In genomic region chr12:1630081-1630826, GRCh38 we compare ENCODE assay signal across 8 cellular contexts. TPM values are rescaled to one million over a fixed set of nuclear protein-coding genes. Genes with fewer than 3 reads are reported as not detected.
A peak's percentile ranks its signal among the peaks of the same experiment; 100 is the strongest.
DNase-seq lines count a peak whose midpoint lies in the region; ATAC-seq and TF ChIP-seq lines count a peak whose summit lies in the region.

No MANE protein-coding gene starts in this region.

- no peak for TF ChIP-seq EP300 in neural cell (conservative IDR thresholded peaks at IDR 0.05; ENCODE audit: poor library complexity, severe bottlenecking)

- H3K4me3 Mint-ChIP-seq in activated CD8-positive, alpha-beta memory T cell treated with anti-CD3 and anti-CD28 coated beads, Interleukin-2, amount 10 ng/mL, durations not matched to agents 7 days and 5 days = peak overlapping the region; percentile 28

- CTCF ChIA-PET in activated CD8-positive, alpha-beta memory T cell treated with anti-CD3 and anti-CD28 coated beads, Interleukin-2, amount 10 ng/mL, durations not matched to agents 7 days and 5 days (lab: Charles Lee) = interaction anchor here (0.8 to 1.7 kb wide), 5 partner anchors 13 to 512 kb away, joined by 3 to 7 read pairs (median 4); no protein-coding TSS in a partner anchor

- peak; percentile 85 for DNase-seq in DMS53 (lab: John Stamatoyannopoulos, UW)
- DNase-seq in activated CD8-positive, alpha-beta memory T cell treated with anti-CD3 and anti-CD28 coated beads, Interleukin-2, amount 10 ng/mL, durations not matched to agents 7 days and 5 days = peak; percentile 44
- peak; percentile 31 for DNase-seq in fibroblast of peridontal ligament (ENCODE audit: extremely low read depth)
- DNase-seq in SKM-1 treated with dmso at 0.1 percent for 144 hours (lab: John Stamatoyannopoulos, UW; ENCODE audit: unreplicated experiment) = no peak

- peaks cover 78% of the 10 kb centered on the region for H3K27me3 Mint-ChIP-seq in activated CD8-positive, alpha-beta memory T cell treated with anti-CD3 and anti-CD28 coated beads, Interleukin-2, amount 10 ng/mL, durations not matched to agents 7 days and 5 days

- H3K36me3 ChIP-seq in Loucy (ENCODE audit: insufficient read depth, low read length) = no peaks in the 10 kb centered on the region
- H3K36me3 ChIP-seq in neural cell (ENCODE audit: insufficient read depth, low read length) = no peaks in the 10 kb centered on the region

- H3K9me3 Mint-ChIP-seq in activated CD8-positive, alpha-beta memory T cell treated with anti-CD3 and anti-CD28 coated beads, Interleukin-2, amount 10 ng/mL, durations not matched to agents 7 days and 5 days (ENCODE audit: low read depth) = no peaks in the 10 kb centered on the region

- no peak overlapping the region for H3K27ac ChIP-seq in neural cell (ENCODE audit: low read length)

- H3K9ac ChIP-seq in Loucy (ENCODE audit: low read depth, low read length, poor library complexity, severe bottlenecking) (peak overlapping the region; percentile 67), neural cell (ENCODE audit: low read length) (peak overlapping the region; percentile 36)

- TF ChIP-seq CTCF in Loucy (conservative IDR thresholded peaks at IDR 0.05; ENCODE audit: low read length) = peak; percentile 27; the same call in 1 of the 2 replicates
- TF ChIP-seq CTCF in neural cell (IDR thresholded peaks at IDR 0.05; ENCODE audit: poor library complexity, severe bottlenecking) = no peak

- H3K79me2 ChIP-seq in Loucy (ENCODE audit: insufficient read depth, low read length) (no peaks in the 10 kb centered on the region), neural cell (replicated peaks; ENCODE audit: insufficient read depth, low read length) (no peaks in the 10 kb centered on the region)

- H3K4me3 ChIP-seq in Loucy (ENCODE audit: low read length, poor library complexity, severe bottlenecking) (peak overlapping the region; percentile 81), neural cell (ENCODE audit: low read length) (peak overlapping the region; percentile 51)

- H2AFZ ChIP-seq in Loucy (ENCODE audit: low read length) (peak overlapping the region; percentile 95), neural cell (ENCODE audit: low read depth, low read length) (no peak overlapping the region)

- peaks cover 10% of the 10 kb centered on the region for H3K4me1 Mint-ChIP-seq in activated CD8-positive, alpha-beta memory T cell treated with anti-CD3 and anti-CD28 coated beads, Interleukin-2, amount 10 ng/mL, durations not matched to agents 7 days and 5 days

- H3K27ac Mint-ChIP-seq in activated CD8-positive, alpha-beta memory T cell treated with anti-CD3 and anti-CD28 coated beads, Interleukin-2, amount 10 ng/mL, durations not matched to agents 7 days and 5 days = no peak overlapping the region

- H3K36me3 Mint-ChIP-seq in activated CD8-positive, alpha-beta memory T cell treated with anti-CD3 and anti-CD28 coated beads, Interleukin-2, amount 10 ng/mL, durations not matched to agents 7 days and 5 days = no peaks in the 10 kb centered on the region

- H3K9me2 ChIP-seq in Loucy (replicated peaks; ENCODE audit: low read depth, low read length) (no peaks in the 10 kb centered on the region), neural cell (ENCODE audit: insufficient read depth, low read length) (no peaks in the 10 kb centered on the region)

- peaks cover 15% of the 10 kb centered on the region for H3K4me1 ChIP-seq in Loucy (ENCODE audit: insufficient read depth, low read length, poor library complexity, severe bottlenecking)

- H3K9me3 ChIP-seq in Loucy (ENCODE audit: insufficient read depth, low read depth, low read length) (no peaks in the 10 kb centered on the region), neural cell (ENCODE audit: low read length) (no peaks in the 10 kb centered on the region)

- H3K4me2 ChIP-seq in Loucy (ENCODE audit: low read depth, low read length, poor library complexity, severe bottlenecking) (peak overlapping the region; percentile 91), neural cell (ENCODE audit: low read length) (no peak overlapping the region)

- no peaks in the 10 kb centered on the region for H3F3A ChIP-seq in Loucy (ENCODE audit: low read depth)
- H3F3A ChIP-seq in neural cell (ENCODE audit: insufficient read depth, low read length, poor library complexity, severe bottlenecking) = peaks cover 2% of the 10 kb centered on the region

- TF ChIP-seq RAD21 in neural cell (conservative IDR thresholded peaks at IDR 0.05) = no peak

- H4K20me1 ChIP-seq in Loucy (ENCODE audit: insufficient read depth, low read length, poor library complexity, severe bottlenecking) (no peaks in the 10 kb centered on the region), neural cell (ENCODE audit: insufficient read depth) (no peaks in the 10 kb centered on the region)

- peak; percentile 66 for ATAC-seq in activated CD8-positive, alpha-beta memory T cell treated with anti-CD3 and anti-CD28 coated beads, Interleukin-2, amount 10 ng/mL, durations not matched to agents 7 days and 5 days
- ATAC-seq in HG03175 (IDR thresholded peaks at IDR 0.05; ENCODE audit: unreplicated experiment) (no peak), GM18511 (IDR thresholded peaks at IDR 0.05; ENCODE audit: unreplicated experiment) (no peak)

- peaks cover 4% of the 10 kb centered on the region for H3K27me3 ChIP-seq in Loucy (ENCODE audit: insufficient read depth, low read length, poor library complexity, severe bottlenecking)
- H3K27me3 ChIP-seq in neural cell (ENCODE audit: insufficient read depth, low read depth, low read length) = no peaks in the 10 kb centered on the region

TF ChIP-seq in neural cell, 6 proteins besides CTCF, POLR2A, EP300 and RAD21:
- no peak for TF ChIP-seq TAF1 (IDR thresholded peaks at IDR 0.05; ENCODE audit: low read depth)
- TF ChIP-seq MXI1 (conservative IDR thresholded peaks at IDR 0.05; ENCODE audit: poor library complexity, severe bottlenecking) = peak; percentile 4
- TF ChIP-seq POLR2AphosphoS5 (IDR thresholded peaks at IDR 0.05) = no peak

RNA-seq across cellular contexts. Expression of gene WNT5B, which starts 1.2 kb away (rescaled TPM):
- 1 to 10 TPM in 1 of 2 experiments, under 1 TPM in 1; 0.70 to 5.8 TPM for total RNA-seq in activated CD8-positive, alpha-beta memory T cell treated with anti-CD3 and anti-CD28 coated beads, Interleukin-2, amount 10 ng/mL, durations not matched to agents 7 days and 5 days
- polyA plus RNA-seq in neural cell = 17.0 and 17.4 TPM in 2 replicates
- 23.3 and 28.7 TPM in 2 replicates for polyA minus RNA-seq in neural cell

RNA-seq across cellular contexts. Expression of gene FBXL14, which starts 35.9 kb away (rescaled TPM):
- total RNA-seq in activated CD8-positive, alpha-beta memory T cell treated with anti-CD3 and anti-CD28 coated beads, Interleukin-2, amount 10 ng/mL, durations not matched to agents 7 days and 5 days = 10 to 100 TPM; 28.2 to 33.4 TPM
- polyA plus RNA-seq in neural cell = 15.1 and 21.8 TPM in 2 replicates
- polyA minus RNA-seq in neural cell = 49.3 and 63.3 TPM in 2 replicates
